In genomic region chr1:89640440-89640839, GRCh38 we compare ENCODE assay signal across 31 cellular contexts. TPM values are rescaled to one million over a fixed set of nuclear protein-coding genes. Genes with fewer than 3 reads are reported as not detected.
DNase-seq lines count a peak whose midpoint lies in the region; ATAC-seq, FAIRE-seq and TF ChIP-seq lines count a peak whose summit lies in the region.
"Had no signal": no experiment of that assay in that cellular context is flagged by ENCODE, and none has a peak within 500 bp of the region (broad histone marks: within the 10 kb centered on the region; RNA-seq: fewer than 3 reads in every experiment).

No MANE protein-coding gene starts in this region.

- TF ChIP-seq CTCF in pancreas (IDR thresholded peaks at IDR 0.05), result no peak

- no peaks in the 10 kb centered on the region for H3K9me3 ChIP-seq in pancreas
- H3K9me3 ChIP-seq: ovary, suprapubic skin, upper lobe of left lung had no signal

- intact Hi-C loops in activated CD4-positive, alpha-beta T cell treated with anti-CD3 and anti-CD28 coated beads for 36 hours (cut with DNase I, micrococcal nuclease), result no loop called here
- intact Hi-C loops in pancreas (cut with DNase I), result no loop called here

- no peaks in the 10 kb centered on the region for H3K27me3 ChIP-seq in pancreas
- H3K27me3 ChIP-seq: brain microvascular endothelial cell, ovary, suprapubic skin, upper lobe of left lung had no signal

- H3K9me3 Mint-ChIP-seq in activated CD4-positive, alpha-beta T cell treated with anti-CD3 and anti-CD28 coated beads for 36 hours (ENCODE audit: low read depth), result peaks cover 10% of the 10 kb centered on the region
- H3K9me3 Mint-ChIP-seq in activated T-helper 17 cell treated with anti-CD3 and anti-CD28 coated beads, Interleukin-2, amount 50 U/mL, for 72 hours, result no peaks in the 10 kb centered on the region

- no peak for DNase-seq in activated CD4-positive, alpha-beta T cell treated with anti-CD3 and anti-CD28 coated beads for 36 hours
- no peak for DNase-seq in activated CD4-positive, alpha-beta T cell treated with anti-CD3 and anti-CD28 coated beads for 4 hours
- peak; percentile 17 to 56 for DNase-seq in erythroblast (lab: John Stamatoyannopoulos, UW)
- no peak for DNase-seq in GM12891 (ENCODE audit: insufficient read length, low spot score)
- no peak for DNase-seq in pancreas
- DNase-seq: activated gamma-delta T cell; brain microvascular endothelial cell; DND-41; HFFc6; left colon; MM.1S; NCI-H146; NCI-H226; NCI-H526 treated with DMSO at 0.1 percent for 48 hours; nephron progenitor cell; NK-92 treated with Interleukin-12 subunit alpha and Interleukin-12 subunit beta, amount 100 ng/mL, for 24 hours; ovary; retina; stimulated activated naive B cell treated with anti-CD40 and anti-IgM and Interleukin-4, amounts not matched to agents 10 μg/mL and 1 μg/mL and 100 μg/mL, for 72 hours; T-helper 1 cell; upper lobe of left lung had no signal

- H3K36me3 ChIP-seq in pancreas, result no peaks in the 10 kb centered on the region
- H3K36me3 ChIP-seq: brain microvascular endothelial cell, ovary, suprapubic skin, upper lobe of left lung had no signal

- FAIRE-seq in G401.6 (lab: Jason Lieb, UNC) (peak; percentile 61), GM12891 (lab: Jason Lieb, UNC) (no peak), pancreas (lab: Jason Lieb, UNC) (no peak)
- FAIRE-seq: D721Med, endothelial cell of umbilical vein, GM19239, H1 had no signal

- ATAC-seq in activated CD4-positive, alpha-beta T cell treated with anti-CD3 and anti-CD28 coated beads for 36 hours, result no peak
- ATAC-seq in activated T-helper 17 cell treated with anti-CD3 and anti-CD28 coated beads, Interleukin-2, amount 50 U/mL, for 72 hours (replicated peaks), result no peak
- ATAC-seq in pancreas (no peak), HG03460 (IDR thresholded peaks at IDR 0.05; ENCODE audit: unreplicated experiment) (no peak)
- ATAC-seq: activated CD4-positive, CD25-positive, alpha-beta regulatory T cell treated with anti-CD3 and anti-CD28 coated beads, Interleukin-2, amount 50 U/mL, for 24 hours; left colon; stimulated activated naive B cell treated with anti-CD40 and anti-IgM and Interleukin-4, amounts not matched to agents 10 μg/mL and 1 μg/mL and 100 μg/mL, for 72 hours had no signal

- H3K27ac Mint-ChIP-seq in activated CD4-positive, alpha-beta T cell treated with anti-CD3 and anti-CD28 coated beads for 36 hours, result peak overlapping the region; percentile 6
- H3K27ac Mint-ChIP-seq in activated T-helper 17 cell treated with anti-CD3 and anti-CD28 coated beads, Interleukin-2, amount 50 U/mL, for 72 hours, result peak overlapping the region; percentile 55
- H3K27ac Mint-ChIP-seq: HFFc6; nephron progenitor cell; stimulated activated naive B cell treated with anti-CD40 and anti-IgM and Interleukin-4, amounts not matched to agents 10 μg/mL and 1 μg/mL and 100 μg/mL, for 72 hours had no signal

- POLR2A ChIA-PET in activated CD4-positive, alpha-beta T cell treated with anti-CD3 and anti-CD28 coated beads for 36 hours (lab: Charles Lee), result no interaction called here

- H3K27me3 Mint-ChIP-seq in activated CD4-positive, alpha-beta T cell treated with anti-CD3 and anti-CD28 coated beads for 36 hours, result no peaks in the 10 kb centered on the region
- H3K27me3 Mint-ChIP-seq in activated T-helper 17 cell treated with anti-CD3 and anti-CD28 coated beads, Interleukin-2, amount 50 U/mL, for 72 hours, result no peaks in the 10 kb centered on the region
- H3K27me3 Mint-ChIP-seq: stimulated activated naive B cell treated with anti-CD40 and anti-IgM and Interleukin-4, amounts not matched to agents 10 μg/mL and 1 μg/mL and 100 μg/mL, for 72 hours had no signal

- no peak overlapping the region for H3K27ac ChIP-seq in pancreas
- H3K27ac ChIP-seq: brain microvascular endothelial cell, ovary, skin epidermis, suprapubic skin, upper lobe of left lung had no signal

- TF ChIP-seq POLR2A in erythroblast (IDR thresholded peaks at IDR 0.05; ENCODE audit: low read length), result no peak
- TF ChIP-seq POLR2A in GM12891 (IDR thresholded peaks at IDR 0.05; ENCODE audit: low read depth, low read length), result no peak

- H3K4me3 Mint-ChIP-seq in activated CD4-positive, alpha-beta T cell treated with anti-CD3 and anti-CD28 coated beads for 36 hours, result no peak overlapping the region
- H3K4me3 Mint-ChIP-seq in activated T-helper 17 cell treated with anti-CD3 and anti-CD28 coated beads, Interleukin-2, amount 50 U/mL, for 72 hours, result peak overlapping the region; percentile 45
- H3K4me3 Mint-ChIP-seq: HFFc6; nephron progenitor cell; stimulated activated naive B cell treated with anti-CD40 and anti-IgM and Interleukin-4, amounts not matched to agents 10 μg/mL and 1 μg/mL and 100 μg/mL, for 72 hours had no signal

- CTCF ChIA-PET in activated CD4-positive, alpha-beta T cell treated with anti-CD3 and anti-CD28 coated beads for 36 hours (lab: Charles Lee), result interaction anchor here (1.5 to 2.8 kb wide), 2 partner anchors 16 to 123 kb away, joined by 5 to 11 read pairs; no protein-coding TSS in a partner anchor

- peaks cover 83% of the 10 kb centered on the region for H3K4me1 Mint-ChIP-seq in activated CD4-positive, alpha-beta T cell treated with anti-CD3 and anti-CD28 coated beads for 36 hours
- peaks cover 54% of the 10 kb centered on the region for H3K4me1 Mint-ChIP-seq in activated T-helper 17 cell treated with anti-CD3 and anti-CD28 coated beads, Interleukin-2, amount 50 U/mL, for 72 hours
- H3K4me1 Mint-ChIP-seq: nephron progenitor cell had no signal

- peaks cover 63% of the 10 kb centered on the region for H3K36me3 Mint-ChIP-seq in activated CD4-positive, alpha-beta T cell treated with anti-CD3 and anti-CD28 coated beads for 36 hours (ENCODE audit: low read depth)
- H3K36me3 Mint-ChIP-seq in activated T-helper 17 cell treated with anti-CD3 and anti-CD28 coated beads, Interleukin-2, amount 50 U/mL, for 72 hours (ENCODE audit: low read depth), result peaks cover 90% of the 10 kb centered on the region

- no peaks in the 10 kb centered on the region for H3K4me1 ChIP-seq in pancreas

- H3K4me3 ChIP-seq in pancreas, result no peak overlapping the region
- H3K4me3 ChIP-seq: ovary, skin epidermis, suprapubic skin, upper lobe of left lung had no signal

TF ChIP-seq in GM12891, 5 proteins besides CTCF, POLR2A, EP300 and RAD21:
- no peak for TF ChIP-seq PAX5 (IDR thresholded peaks at IDR 0.05; ENCODE audit: insufficient read depth, low read length, severe bottlenecking)
- no peak for TF ChIP-seq POLR2AphosphoS5 (IDR thresholded peaks at IDR 0.05; ENCODE audit: low read depth, low read length)
- TF ChIP-seq POU2F2 (IDR thresholded peaks at IDR 0.05; ENCODE audit: low read depth, low read length), result no peak
- TF ChIP-seq SPI1 (IDR thresholded peaks at IDR 0.05; ENCODE audit: low read depth, low read length), result no peak
- TF ChIP-seq TAF1 (IDR thresholded peaks at IDR 0.05; ENCODE audit: low read depth, low read length), result no peak

RNA-seq across cellular contexts. Expression of gene LRRC8C, which starts 7.5 kb away (rescaled TPM):
- 10 to 100 TPM; 31.5 to 37.1 TPM for total RNA-seq in activated CD4-positive, alpha-beta T cell treated with anti-CD3 and anti-CD28 coated beads for 36 hours
- 10 to 100 TPM; 27.7 to 50.4 TPM for total RNA-seq in activated T-helper 17 cell treated with anti-CD3 and anti-CD28 coated beads, Interleukin-2, amount 50 U/mL, for 72 hours
- polyA plus RNA-seq in GM12891 (2012; ENCODE audit: low read depth, missing spikeins), result 0.72 TPM
- 1 to 10 TPM in 4 of 6 donors, under 1 TPM in 2; 0.63 to 3.5 (median 1.1) TPM for total RNA-seq in pancreas
- polyA plus RNA-seq in pancreas, result 1 to 10 TPM in 1 of 2 donors, under 1 TPM in 1; 0.68 to 1.5 TPM

Comparison
In these comparisons a context has a peak if more than half of its experiments do, and no peak if none do; other contexts are left out.
1. DNase-seq: peak in erythroblast (2 of 2); none in activated CD4-positive, alpha-beta T cell treated with anti-CD3 and anti-CD28 coated beads for 36 hours (single experiment), activated CD4-positive, alpha-beta T cell treated with anti-CD3 and anti-CD28 coated beads for 4 hours (0 of 2), GM12891 (single experiment) and pancreas (0 of 6).
2. RNA of gene LRRC8C, which starts 7.5 kb away (total RNA-seq): 27.7 to 50.4 TPM in activated T-helper 17 cell treated with anti-CD3 and anti-CD28 coated beads, Interleukin-2, amount 50 U/mL, for 72 hours and 31.5 to 37.1 TPM in activated CD4-positive, alpha-beta T cell treated with anti-CD3 and anti-CD28 coated beads for 36 hours; 0.63 to 3.5 TPM in pancreas; every median in the first group is over 4 times any median in the second.